In the genomic region with DNA sequence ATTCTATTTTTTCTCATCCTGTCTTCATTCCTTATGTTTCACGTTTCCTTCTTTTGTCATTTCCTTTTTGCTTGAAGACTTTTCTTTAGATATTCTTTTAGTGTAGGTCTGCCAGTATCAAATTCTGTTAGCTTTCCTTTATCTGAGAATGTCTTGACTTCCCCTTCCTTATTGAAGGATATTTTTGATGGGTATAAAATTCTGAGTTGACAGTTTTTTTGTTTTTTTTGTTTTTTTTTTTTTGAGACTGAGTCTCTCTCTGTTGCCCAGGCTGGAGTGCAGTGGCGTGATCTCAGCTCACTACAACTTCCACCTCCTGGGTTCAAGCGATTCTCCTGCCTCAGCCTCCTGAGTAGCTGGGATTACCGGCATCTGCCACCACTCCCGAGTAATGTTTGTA, we compare ENCODE assay signal across 4 cellular contexts.
A peak's percentile ranks its signal among the peaks of the same experiment; 100 is the strongest.
TF ChIP-seq lines count a peak whose summit lies in the region.

No MANE protein-coding gene starts in this region.

TF ChIP-seq in A549, 52 proteins besides CTCF, POLR2A, EP300 and RAD21:
- TF ChIP-seq MAFK (IDR thresholded peaks at IDR 0.05; ENCODE audit: partially characterized antibody) = peak; percentile 58

TF ChIP-seq in HEK293, 187 proteins besides CTCF, POLR2A, EP300 and RAD21:
- TF ChIP-seq SETDB1 (IDR thresholded peaks at IDR 0.05; ENCODE audit: insufficient read length, low read length) (peak; percentile 71), ZNF558 (tag by site-specific recombination; IDR thresholded peaks at IDR 0.05) (peak; percentile 51; the same call in 1 of the 2 replicates)

TF ChIP-seq in K562, 482 proteins besides CTCF, POLR2A, EP300 and RAD21:
- TF ChIP-seq ZNF316 (IDR thresholded peaks at IDR 0.05) (peak; percentile 75; the same call in 1 of the 2 replicates), ZFP1 (CRISPR knock-in tag; IDR thresholded peaks at IDR 0.05) (peak; percentile 80), TRIM28 (IDR thresholded peaks at IDR 0.05) (peak; percentile 39; the same call in 1 of the 2 replicates), C11orf30 (IDR thresholded peaks at IDR 0.05; ENCODE audit: low read depth) (peak; percentile 49; the same call in 1 of the 2 replicates), MAFG (tag; conservative IDR thresholded peaks at IDR 0.05) (peak; percentile 43; the same call in 1 of the 2 replicates)
TF ChIP-seq in K562: peak in this region for 5; not testable (repeated sequence) for 477.

TF ChIP-seq in HepG2, 621 proteins besides CTCF, POLR2A, EP300 and RAD21:
- peak; percentile 68; the same call in 1 of the 2 replicates for TF ChIP-seq ZFP1 (CRISPR knock-in tag; IDR thresholded peaks at IDR 0.05)
